ENCODE assay signal across 7 cellular contexts in the genomic region with DNA sequence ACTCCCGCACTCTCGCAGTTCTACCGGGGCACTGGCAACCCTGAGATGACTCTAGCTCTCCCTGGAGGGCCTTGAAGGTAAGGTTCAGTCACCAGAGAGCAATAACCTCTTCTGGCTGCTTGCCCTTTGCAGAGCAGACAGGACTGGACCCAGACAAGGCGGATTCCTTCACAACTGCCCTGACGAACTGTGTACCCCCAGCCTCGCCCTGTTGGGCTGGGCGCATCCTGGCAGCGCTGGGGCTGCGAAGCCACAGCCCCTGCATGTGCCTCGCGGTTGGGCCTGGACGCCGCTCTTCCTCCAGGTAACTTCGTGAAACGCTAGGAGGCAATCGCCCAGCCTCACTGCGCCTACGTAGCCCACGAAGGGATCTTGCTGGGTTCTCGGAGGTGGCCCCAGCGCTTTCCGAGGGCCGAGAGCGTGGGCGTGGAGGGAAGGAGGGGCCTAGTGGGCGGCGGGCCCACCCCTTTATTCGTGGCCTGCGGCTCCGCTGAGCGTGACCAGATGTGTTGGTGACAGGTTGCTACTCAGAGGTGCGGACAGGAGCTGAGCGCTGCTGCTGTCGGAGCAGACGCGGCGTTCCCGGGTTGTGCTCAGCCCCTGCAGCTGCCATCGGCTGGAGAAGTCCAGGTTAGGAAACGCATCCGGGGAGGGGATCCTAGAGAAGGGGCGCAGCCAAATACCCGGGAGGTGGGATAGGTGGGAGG. TPM values are rescaled to one million over a fixed set of nuclear protein-coding genes. Genes with fewer than 3 reads are reported as not detected.
A peak's percentile ranks its signal among the peaks of the same experiment; 100 is the strongest.
DNase-seq lines count a peak whose midpoint lies in the region; ATAC-seq and TF ChIP-seq lines count a peak whose summit lies in the region.

No MANE protein-coding gene starts in this region.

- WGBS in spleen, 5 donors: 3 to 56% (median 11%) methylated on average over 20 to 43 of the region's 43 CpGs

- TF ChIP-seq CTCF in right atrium auricular region (IDR thresholded peaks at IDR 0.05): no peak
- TF ChIP-seq CTCF in spleen (IDR thresholded peaks at IDR 0.05 in 8 of 11, conservative IDR thresholded peaks at IDR 0.05 in 3 of 11): peak in 1 of 11 experiments; percentile 2

- H3K9me3 ChIP-seq in right atrium auricular region (no peaks in the 10 kb centered on the region), spleen (peaks cover 0 to 3% (median 0%) of the 10 kb centered on the region in 8 donors)

- no peak for TF ChIP-seq EP300 in Ishikawa (IDR thresholded peaks at IDR 0.05; ENCODE audit: borderline replicate concordance)

- H3K27me3 Mint-ChIP-seq in activated T-helper 1 cell treated with anti-CD3 and anti-CD28 coated beads, Interleukin-12 subunit alpha, Interleukin-12 subunit beta, Interleukin-2, Interleukin-4 antibody, amounts not matched to agents 30 ng/mL and 10 ng/mL and 1 ng/mL, durations not matched to agents 14 hours and 24 hours and 36 hours (ENCODE audit: insufficient read depth): peaks cover 9% of the 10 kb centered on the region

- TF ChIP-seq POLR2A in spleen (IDR thresholded peaks at IDR 0.05): no peak

- H3K4me3 ChIP-seq in right atrium auricular region (peak overlapping the region in 1 of 2 donors; percentile 59), spleen (peak overlapping the region in 6 of 8 donors; percentile 25 to 77 (median 56))

- intact Hi-C loops in activated T-helper 1 cell treated with anti-CD3 and anti-CD28 coated beads, Interleukin-12 subunit alpha, Interleukin-12 subunit beta, Interleukin-2, Interleukin-4 antibody, amounts not matched to agents 30 ng/mL and 10 ng/mL and 1 ng/mL, durations not matched to agents 14 hours and 24 hours and 36 hours (cut with micrococcal nuclease): loop anchor here (5.0 to 10.0 kb wide), 2 partner anchors 66 to 486 kb away; no protein-coding TSS in a partner anchor
- intact Hi-C loops in spleen (cut with DNase I; ENCODE audit: low total_unique reads): no loop called here

- no peak for TF ChIP-seq RAD21 in Ishikawa (IDR thresholded peaks at IDR 0.05; ENCODE audit: low read depth)

- DNase-seq in activated T-helper 1 cell treated with anti-CD3 and anti-CD28 coated beads, Interleukin-12 subunit alpha, Interleukin-12 subunit beta, Interleukin-2, Interleukin-4 antibody, amounts not matched to agents 30 ng/mL and 10 ng/mL and 1 ng/mL, durations not matched to agents 14 hours and 24 hours and 36 hours (ENCODE audit: low spot score): peak; percentile 25
- DNase-seq in right atrium auricular region (ENCODE audit: low spot score) (peak; percentile 52), spleen (peak; percentile 80), NCI-H2081 treated with DMSO at 0.1 percent for 48 hours (lab: John Stamatoyannopoulos, UW) (no peak)

- H3K36me3 Mint-ChIP-seq in activated T-helper 1 cell treated with anti-CD3 and anti-CD28 coated beads, Interleukin-12 subunit alpha, Interleukin-12 subunit beta, Interleukin-2, Interleukin-4 antibody, amounts not matched to agents 30 ng/mL and 10 ng/mL and 1 ng/mL, durations not matched to agents 14 hours and 24 hours and 36 hours (ENCODE audit: low read depth): no peaks in the 10 kb centered on the region

- H3K4me1 ChIP-seq in right atrium auricular region: peaks cover 0 to 15% of the 10 kb centered on the region in 2 donors
- peaks cover 0 to 47% (median 22%) of the 10 kb centered on the region in 6 donors for H3K4me1 ChIP-seq in spleen

- no peak overlapping the region for H3K27ac ChIP-seq in right atrium auricular region
- no peak overlapping the region for H3K27ac ChIP-seq in spleen

- H3K27ac Mint-ChIP-seq in activated T-helper 1 cell treated with anti-CD3 and anti-CD28 coated beads, Interleukin-12 subunit alpha, Interleukin-12 subunit beta, Interleukin-2, Interleukin-4 antibody, amounts not matched to agents 30 ng/mL and 10 ng/mL and 1 ng/mL, durations not matched to agents 14 hours and 24 hours and 36 hours: peak overlapping the region; percentile 81

- H3K4me1 Mint-ChIP-seq in activated T-helper 1 cell treated with anti-CD3 and anti-CD28 coated beads, Interleukin-12 subunit alpha, Interleukin-12 subunit beta, Interleukin-2, Interleukin-4 antibody, amounts not matched to agents 30 ng/mL and 10 ng/mL and 1 ng/mL, durations not matched to agents 14 hours and 24 hours and 36 hours (ENCODE audit: low read depth): peaks cover 27% of the 10 kb centered on the region

- H3K4me3 Mint-ChIP-seq in activated T-helper 1 cell treated with anti-CD3 and anti-CD28 coated beads, Interleukin-12 subunit alpha, Interleukin-12 subunit beta, Interleukin-2, Interleukin-4 antibody, amounts not matched to agents 30 ng/mL and 10 ng/mL and 1 ng/mL, durations not matched to agents 14 hours and 24 hours and 36 hours: peak overlapping the region; percentile 93

- H3K36me3 ChIP-seq in right atrium auricular region (no peaks in the 10 kb centered on the region), spleen (no peaks in the 10 kb centered on the region)

- no peak for ATAC-seq in HG03159 (IDR thresholded peaks at IDR 0.05; ENCODE audit: unreplicated experiment)
- no peak for ATAC-seq in GM21825 (IDR thresholded peaks at IDR 0.05; ENCODE audit: unreplicated experiment)

- no peaks in the 10 kb centered on the region for H3K27me3 ChIP-seq in right atrium auricular region
- H3K27me3 ChIP-seq in spleen (replicated peaks in 1 of 7): peaks cover 0 to 53% (median 14%) of the 10 kb centered on the region in 7 donors

- H3K9me3 Mint-ChIP-seq in activated T-helper 1 cell treated with anti-CD3 and anti-CD28 coated beads, Interleukin-12 subunit alpha, Interleukin-12 subunit beta, Interleukin-2, Interleukin-4 antibody, amounts not matched to agents 30 ng/mL and 10 ng/mL and 1 ng/mL, durations not matched to agents 14 hours and 24 hours and 36 hours: no peaks in the 10 kb centered on the region

TF ChIP-seq in Ishikawa, 13 proteins besides CTCF, POLR2A, EP300 and RAD21:
- TF ChIP-seq EGR1 (IDR thresholded peaks at IDR 0.05) (0 out of 2 replicates have a peak, but pooled peaks have one; percentile 31), FOXM1 (IDR thresholded peaks at IDR 0.05; ENCODE audit: borderline replicate concordance, low read depth) (no peak)

RNA-seq across cellular contexts. Expression of a gene that starts 1.9 kb away (rescaled TPM):
- 15.0 and 19.2 TPM in 2 replicates for total RNA-seq in activated T-helper 1 cell treated with anti-CD3 and anti-CD28 coated beads, Interleukin-12 subunit alpha, Interleukin-12 subunit beta, Interleukin-2, Interleukin-4 antibody, amounts not matched to agents 30 ng/mL and 10 ng/mL and 1 ng/mL, durations not matched to agents 14 hours and 24 hours and 36 hours
- total RNA-seq in right atrium auricular region (1 to 10 TPM in 1 of 2 donors, under 1 TPM in 1; 0.56 to 3.3 TPM), spleen (1 to 10 TPM; 2.8 to 7.3 (median 4.5) TPM)
- 1 to 10 TPM; 1.2 to 2.0 (median 1.5) TPM for polyA plus RNA-seq in spleen
